In the genomic region with DNA sequence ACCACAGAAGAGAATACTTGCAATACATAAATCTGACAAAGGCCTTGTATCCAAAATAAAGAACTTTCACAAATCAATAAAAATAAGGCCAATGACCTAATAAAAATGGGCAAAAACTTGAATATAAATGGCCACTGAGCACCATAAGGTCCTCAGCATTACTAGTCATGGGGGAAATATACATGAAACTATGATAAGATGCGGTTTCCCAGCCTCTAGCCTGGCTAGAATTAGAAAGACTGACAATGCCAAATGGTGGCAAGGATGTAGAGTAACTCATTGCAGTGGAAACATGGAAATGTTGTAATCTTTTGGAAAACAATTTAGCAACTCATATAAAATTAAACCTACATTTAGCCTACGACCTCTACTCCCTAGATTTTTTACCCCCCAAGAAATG, we compare ENCODE assay signal across 20 cellular contexts.
A peak's percentile ranks its signal among the peaks of the same experiment; 100 is the strongest.
DNase-seq lines count a peak whose midpoint lies in the region; ATAC-seq and TF ChIP-seq lines count a peak whose summit lies in the region.
"Had no signal": no experiment of that assay in that cellular context is flagged by ENCODE, and none has a peak within 500 bp of the region (broad histone marks: within the 10 kb centered on the region; RNA-seq: fewer than 3 reads in every experiment).

No MANE protein-coding gene starts in this region.

- H3K27me3 ChIP-seq in SJCRH30: no peaks in the 10 kb centered on the region
- H3K27me3 ChIP-seq in Caco-2 (replicated peaks; ENCODE audit: control insufficient read depth, insufficient read depth, low read length): no peaks in the 10 kb centered on the region
- H3K27me3 ChIP-seq: body of pancreas, gastrocnemius medialis, upper lobe of right lung had no signal

- no peak overlapping the region for H3K4me3 ChIP-seq in SJCRH30
- no peak overlapping the region for H3K4me3 ChIP-seq in epithelial cell of esophagus (ENCODE audit: low read length)
- H3K4me3 ChIP-seq in Caco-2 (ENCODE audit: low read depth, low read length): no peak overlapping the region
- H3K4me3 ChIP-seq: body of pancreas, coronary artery, gastrocnemius medialis, lung, upper lobe of right lung had no signal

- 0 out of 2 replicates have a peak overlapping the region, but pooled peaks have one; percentile 74 for H3K27ac ChIP-seq in SJCRH30
- H3K27ac ChIP-seq: body of pancreas, coronary artery, gastrocnemius medialis, upper lobe of right lung had no signal

- peaks cover 60% of the 10 kb centered on the region for H3K4me1 Mint-ChIP-seq in osteocyte (ENCODE audit: unreplicated experiment)
- H3K4me1 Mint-ChIP-seq in Caco-2 (ENCODE audit: low read depth, unreplicated experiment): no peaks in the 10 kb centered on the region
- H3K4me1 Mint-ChIP-seq: naive B cell had no signal

- H3K27ac Mint-ChIP-seq in osteocyte (ENCODE audit: unreplicated experiment): peak overlapping the region; percentile 50
- H3K27ac Mint-ChIP-seq in Caco-2 (ENCODE audit: unreplicated experiment): no peak overlapping the region
- H3K27ac Mint-ChIP-seq: activated naive CD4-positive, alpha-beta T cell treated with anti-CD3 and anti-CD28 coated beads, Interleukin-2, amount 50 U/mL, for 72 hours; naive B cell had no signal

- intact Hi-C loops in Caco-2 (cut with micrococcal nuclease; ENCODE audit: unreplicated experiment): no loop called here

- POLR2A ChIA-PET in Caco-2 (lab: Charles Lee): no interaction called here

- DNase-seq in H4 (ENCODE audit: low spot score) (peak; percentile 19), SJCRH30 (peak in 1 of 2 experiments; percentile 37), epithelial cell of esophagus (ENCODE audit: low read depth) (peak; percentile 38), osteocyte (ENCODE audit: extremely low spot score, unreplicated experiment) (no peak), anterior cingulate cortex (lab: John Stamatoyannopoulos, UW) (no peak), Caco-2 (no peak)
- DNase-seq: activated CD4-positive, alpha-beta T cell treated with anti-CD3 and anti-CD28 coated beads for 48 hours; body of pancreas; COR-L47; gastrocnemius medialis; Kasumi-1; naive B cell; NCI-H2107; NCI-H510A treated with DMSO at 0.1 percent for 48 hours; stimulated activated CD8-positive, alpha-beta memory T cell treated with anti-CD3 and anti-CD28 coated beads, Interleukin-4, amount 100 ng/mL, for 48 hours; upper lobe of right lung had no signal

- ATAC-seq in HG03442 (IDR thresholded peaks at IDR 0.05; ENCODE audit: unreplicated experiment): no peak
- ATAC-seq: activated naive CD4-positive, alpha-beta T cell treated with anti-CD3 and anti-CD28 coated beads, Interleukin-2, amount 50 U/mL, for 72 hours; body of pancreas; gastrocnemius medialis; upper lobe of right lung had no signal

- H3K9me3 ChIP-seq in SJCRH30 (replicated peaks): no peaks in the 10 kb centered on the region
- H3K9me3 ChIP-seq in Caco-2: no peaks in the 10 kb centered on the region
- H3K9me3 ChIP-seq: body of pancreas, gastrocnemius medialis, upper lobe of right lung had no signal

- H3K4me3 Mint-ChIP-seq in osteocyte (ENCODE audit: unreplicated experiment) (no peak overlapping the region), Caco-2 (ENCODE audit: unreplicated experiment) (no peak overlapping the region)
- H3K4me3 Mint-ChIP-seq: naive B cell had no signal

- CTCF ChIA-PET in Caco-2 (lab: Charles Lee): no interaction called here

- H3K36me3 ChIP-seq in SJCRH30 (no peaks in the 10 kb centered on the region; the same call in 1 of the 2 replicates), Caco-2 (ENCODE audit: control insufficient read depth, insufficient read depth, low read length) (no peaks in the 10 kb centered on the region)
- H3K36me3 ChIP-seq: gastrocnemius medialis, upper lobe of right lung had no signal

- BruUV-seq in Caco-2 (replicated peaks; lab: Mats Ljungman, UMichigan): no TSS peak

- H3K27me3 Mint-ChIP-seq in osteocyte (ENCODE audit: unreplicated experiment): no peaks in the 10 kb centered on the region
- no peaks in the 10 kb centered on the region for H3K27me3 Mint-ChIP-seq in Caco-2 (ENCODE audit: insufficient read depth, unreplicated experiment)
- H3K27me3 Mint-ChIP-seq: naive B cell had no signal

- no peak for TF ChIP-seq CTCF in epithelial cell of esophagus (IDR thresholded peaks at IDR 0.05; ENCODE audit: insufficient read depth, low read depth, low read length, missing control alignments)
- TF ChIP-seq CTCF in osteocyte (IDR thresholded peaks at IDR 0.05): no peak
- no peak for TF ChIP-seq CTCF in Caco-2 (IDR thresholded peaks at IDR 0.05; ENCODE audit: insufficient read depth in 1 of 2, low read depth in 1 of 2, low read length in 1 of 2, severe bottlenecking in 1 of 2, unreplicated experiment in 1 of 2)

- H3K4me1 ChIP-seq in SJCRH30 (peaks cover 35% of the 10 kb centered on the region), Caco-2 (no peaks in the 10 kb centered on the region)
- H3K4me1 ChIP-seq: body of pancreas, gastrocnemius medialis, upper lobe of right lung had no signal

- H3K36me3 Mint-ChIP-seq in osteocyte (ENCODE audit: unreplicated experiment) (peaks cover 7% of the 10 kb centered on the region), Caco-2 (ENCODE audit: insufficient read depth, unreplicated experiment) (peaks cover 5% of the 10 kb centered on the region)
- H3K36me3 Mint-ChIP-seq: activated naive CD4-positive, alpha-beta T cell treated with anti-CD3 and anti-CD28 coated beads, Interleukin-2, amount 50 U/mL, for 72 hours; naive B cell had no signal

- no peaks in the 10 kb centered on the region for H3K9me3 Mint-ChIP-seq in osteocyte (ENCODE audit: unreplicated experiment)
- no peaks in the 10 kb centered on the region for H3K9me3 Mint-ChIP-seq in Caco-2 (ENCODE audit: unreplicated experiment)
- H3K9me3 Mint-ChIP-seq: activated naive CD4-positive, alpha-beta T cell treated with anti-CD3 and anti-CD28 coated beads, Interleukin-2, amount 50 U/mL, for 72 hours; naive B cell had no signal

Comparison
In these comparisons a context has a peak if more than half of its experiments do, and no peak if none do; other contexts are left out.
1. DNase-seq: peak in H4 (single experiment) and epithelial cell of esophagus (single experiment); none in osteocyte (single experiment), anterior cingulate cortex (0 of 58) and Caco-2 (0 of 2).